14 cellular contexts compared by ENCODE assay signal in genomic region chr7:48097511-48098231, GRCh38. TPM values are rescaled to one million over a fixed set of nuclear protein-coding genes. Genes with fewer than 3 reads are reported as not detected.
A peak's percentile ranks its signal among the peaks of the same experiment; 100 is the strongest.
DNase-seq lines count a peak whose midpoint lies in the region; ATAC-seq and TF ChIP-seq lines count a peak whose summit lies in the region.
"Had no signal": no experiment of that assay in that cellular context is flagged by ENCODE, and none has a peak within 500 bp of the region (broad histone marks: within the 10 kb centered on the region; RNA-seq: fewer than 3 reads in every experiment).

No MANE protein-coding gene starts in this region.

- H3K27ac ChIP-seq in RWPE2 (ENCODE audit: poor library complexity, severe bottlenecking) (peak overlapping the region; percentile 98), skin epidermis (peak overlapping the region in 17 of 21 experiments; percentile 4 to 86 (median 59)), neural progenitor cell (no peak overlapping the region)
- H3K27ac ChIP-seq in effector memory CD4-positive, alpha-beta T cell (ENCODE audit: insufficient read depth, low read length, poor library complexity, severe bottlenecking): peak overlapping the region; percentile 61
- H3K27ac ChIP-seq: WERI-Rb-1 had no signal

- no peaks in the 10 kb centered on the region for H3K27me3 Mint-ChIP-seq in activated CD4-positive, alpha-beta T cell treated with anti-CD3 and anti-CD28 coated beads for 36 hours
- no peaks in the 10 kb centered on the region for H3K27me3 Mint-ChIP-seq in neural progenitor cell (ENCODE audit: insufficient read depth, low read depth)
- H3K27me3 Mint-ChIP-seq: memory B cell had no signal

- no peaks in the 10 kb centered on the region for H3K9me3 Mint-ChIP-seq in activated CD4-positive, alpha-beta T cell treated with anti-CD3 and anti-CD28 coated beads for 36 hours (ENCODE audit: low read depth)
- no peaks in the 10 kb centered on the region for H3K9me3 Mint-ChIP-seq in neural progenitor cell
- H3K9me3 Mint-ChIP-seq: memory B cell had no signal

- peak overlapping the region; percentile 46 for H3K4me3 Mint-ChIP-seq in activated CD4-positive, alpha-beta T cell treated with anti-CD3 and anti-CD28 coated beads for 36 hours
- no peak overlapping the region for H3K4me3 Mint-ChIP-seq in neural progenitor cell
- H3K4me3 Mint-ChIP-seq: memory B cell had no signal

- H3K4me2 ChIP-seq in neural progenitor cell: no peak overlapping the region

- no peaks in the 10 kb centered on the region for H3K79me2 ChIP-seq in neural progenitor cell (ENCODE audit: low read depth)

- POLR2A ChIA-PET in activated CD4-positive, alpha-beta T cell treated with anti-CD3 and anti-CD28 coated beads for 36 hours (lab: Charles Lee): no interaction called here

- no peaks in the 10 kb centered on the region for H3K27me3 ChIP-seq in RWPE2 (ENCODE audit: insufficient read depth, poor library complexity, severe bottlenecking)
- H3K27me3 ChIP-seq in effector memory CD4-positive, alpha-beta T cell (replicated peaks; ENCODE audit: control insufficient read depth, insufficient read depth, low read length, poor library complexity, severe bottlenecking): no peaks in the 10 kb centered on the region
- H3K27me3 ChIP-seq in neural progenitor cell: no peaks in the 10 kb centered on the region
- H3K27me3 ChIP-seq: right atrium auricular region had no signal

- TF ChIP-seq CTCF in RWPE2 (IDR thresholded peaks at IDR 0.05; ENCODE audit: poor library complexity, severe bottlenecking) (no peak), neural progenitor cell (IDR thresholded peaks at IDR 0.05) (no peak)

- H4K20me1 ChIP-seq in neural progenitor cell (ENCODE audit: low read depth): no peaks in the 10 kb centered on the region

- CTCF ChIA-PET in activated CD4-positive, alpha-beta T cell treated with anti-CD3 and anti-CD28 coated beads for 36 hours (lab: Charles Lee): interaction anchor here (0.8 kb wide), 1 partner anchor 109 kb away, joined by 3 read pairs; no protein-coding TSS in a partner anchor

- intact Hi-C loops in activated CD4-positive, alpha-beta T cell treated with anti-CD3 and anti-CD28 coated beads for 36 hours (cut with DNase I, micrococcal nuclease): loop anchor here in 1 of 2 experiments (1.0 kb wide), 1 partner anchor 8 kb away; the partner anchor contains the start of gene UPP1

- peaks cover 53% of the 10 kb centered on the region for H3K4me1 Mint-ChIP-seq in activated CD4-positive, alpha-beta T cell treated with anti-CD3 and anti-CD28 coated beads for 36 hours
- H3K4me1 Mint-ChIP-seq in neural progenitor cell: no peaks in the 10 kb centered on the region

- peak overlapping the region; percentile 87 for H3K27ac Mint-ChIP-seq in activated CD4-positive, alpha-beta T cell treated with anti-CD3 and anti-CD28 coated beads for 36 hours
- no peak overlapping the region for H3K27ac Mint-ChIP-seq in neural progenitor cell
- H3K27ac Mint-ChIP-seq: memory B cell had no signal

- peak; percentile 72 for ATAC-seq in activated CD4-positive, alpha-beta T cell treated with anti-CD3 and anti-CD28 coated beads for 36 hours
- ATAC-seq in RWPE2 (ENCODE audit: low read depth) (no peak), HG02571 (IDR thresholded peaks at IDR 0.05; ENCODE audit: unreplicated experiment) (no peak)

- H3K36me3 Mint-ChIP-seq in activated CD4-positive, alpha-beta T cell treated with anti-CD3 and anti-CD28 coated beads for 36 hours (ENCODE audit: low read depth): peaks cover 70% of the 10 kb centered on the region
- H3K36me3 Mint-ChIP-seq in neural progenitor cell: peaks cover 16% of the 10 kb centered on the region

- no peaks in the 10 kb centered on the region for H3F3A ChIP-seq in neural progenitor cell (ENCODE audit: low read depth)

- H3K4me3 ChIP-seq in RWPE2 (ENCODE audit: severe bottlenecking): no peak overlapping the region
- H3K4me3 ChIP-seq in effector memory CD4-positive, alpha-beta T cell (ENCODE audit: insufficient read depth, low read depth, low read length, poor library complexity, severe bottlenecking): peak overlapping the region; percentile 30
- H3K4me3 ChIP-seq in skin epidermis: no peak overlapping the region
- H3K4me3 ChIP-seq in neural progenitor cell: no peak overlapping the region
- H3K4me3 ChIP-seq: right atrium auricular region had no signal

- H3K9ac ChIP-seq in neural progenitor cell: no peak overlapping the region

- H2AFZ ChIP-seq in neural progenitor cell (replicated peaks): no peak overlapping the region

- peak; percentile 37 for DNase-seq in activated CD4-positive, alpha-beta T cell treated with anti-CD3 and anti-CD28 coated beads for 36 hours
- DNase-seq in activated CD4-positive, alpha-beta T cell treated with anti-CD3 and anti-CD28 coated beads for 1 hour: no peak
- DNase-seq in RWPE2 (ENCODE audit: low spot score) (no peak), foreskin melanocyte (no peak), neural progenitor cell (ENCODE audit: low spot score) (no peak)
- no peak for DNase-seq in effector memory CD4-positive, alpha-beta T cell
- DNase-seq: ACHN, GDM1, NCI-H1092 treated with DMSO at 0.1 percent for 48 hours, WERI-Rb-1 had no signal

- peaks cover 49% of the 10 kb centered on the region for H3K4me1 ChIP-seq in RWPE2 (ENCODE audit: insufficient read depth, poor library complexity, severe bottlenecking)
- H3K4me1 ChIP-seq in effector memory CD4-positive, alpha-beta T cell (ENCODE audit: control insufficient read depth, insufficient read depth, low read length, poor library complexity, severe bottlenecking): peaks cover 51% of the 10 kb centered on the region
- no peaks in the 10 kb centered on the region for H3K4me1 ChIP-seq in neural progenitor cell

- H3K9me3 ChIP-seq in RWPE2 (ENCODE audit: severe bottlenecking) (no peaks in the 10 kb centered on the region), neural progenitor cell (ENCODE audit: low read depth) (no peaks in the 10 kb centered on the region)
- no peaks in the 10 kb centered on the region for H3K9me3 ChIP-seq in effector memory CD4-positive, alpha-beta T cell (ENCODE audit: control insufficient read depth, low read length)
- H3K9me3 ChIP-seq: right atrium auricular region had no signal

- H3K36me3 ChIP-seq in RWPE2 (ENCODE audit: low read depth) (peaks cover 100% of the 10 kb centered on the region), neural progenitor cell (no peaks in the 10 kb centered on the region)
- H3K36me3 ChIP-seq in effector memory CD4-positive, alpha-beta T cell (ENCODE audit: control insufficient read depth, insufficient read depth, low read length): peaks cover 57% of the 10 kb centered on the region

RNA-seq across cellular contexts. Expression of gene UPP1, which starts 8.6 kb away (rescaled TPM):
- total RNA-seq in activated CD4-positive, alpha-beta T cell treated with anti-CD3 and anti-CD28 coated beads for 36 hours: 10 to 100 TPM; 51.6 to 70.7 TPM
- 11.2 and 15.0 TPM in 2 replicates for total RNA-seq in neural progenitor cell (ENCODE audit: low replicate concordance)
